Comparison of ENCODE assay signal across 1 cellular context in the genomic region with DNA sequence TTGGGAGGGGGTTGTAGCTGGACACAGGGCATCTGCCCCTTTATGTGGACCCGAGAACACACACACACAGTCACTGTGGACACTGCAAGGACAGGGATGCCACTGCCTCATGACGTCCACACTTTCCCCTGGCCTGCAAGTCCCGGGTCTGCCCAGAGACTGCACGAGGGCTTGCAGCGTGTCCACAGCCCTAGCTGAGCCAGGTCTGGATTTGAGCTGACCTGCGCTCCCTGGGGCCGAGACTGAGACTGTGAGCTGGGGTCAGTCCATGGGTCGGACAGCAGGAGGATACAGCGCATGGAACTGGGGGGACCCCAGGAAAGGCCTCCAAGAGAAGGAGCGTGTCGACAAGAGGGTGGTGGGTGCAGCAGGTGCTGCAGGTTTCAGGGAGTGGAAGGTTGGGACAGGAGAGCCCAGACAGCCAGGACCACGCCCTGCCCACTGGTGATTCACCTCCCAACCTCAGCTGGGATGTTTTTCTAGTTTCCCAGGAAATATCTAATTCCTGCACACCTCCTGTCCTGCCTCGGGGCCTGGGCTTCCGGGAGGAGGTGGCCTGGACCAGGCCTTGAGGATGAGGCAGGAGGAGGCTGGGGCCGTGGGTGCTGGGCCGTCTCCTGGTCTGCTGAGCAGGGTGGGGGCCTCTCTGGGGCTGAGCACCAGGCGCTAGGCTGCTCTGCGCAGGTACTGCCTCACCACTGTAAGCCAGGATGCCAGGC.
TF ChIP-seq lines count a peak whose summit lies in the region.

No MANE protein-coding gene starts in this region.

TF ChIP-seq in HepG2, 621 proteins besides CTCF, POLR2A, EP300 and RAD21 (continued from another document and continues in another):
- TF ChIP-seq, protein P1, sequence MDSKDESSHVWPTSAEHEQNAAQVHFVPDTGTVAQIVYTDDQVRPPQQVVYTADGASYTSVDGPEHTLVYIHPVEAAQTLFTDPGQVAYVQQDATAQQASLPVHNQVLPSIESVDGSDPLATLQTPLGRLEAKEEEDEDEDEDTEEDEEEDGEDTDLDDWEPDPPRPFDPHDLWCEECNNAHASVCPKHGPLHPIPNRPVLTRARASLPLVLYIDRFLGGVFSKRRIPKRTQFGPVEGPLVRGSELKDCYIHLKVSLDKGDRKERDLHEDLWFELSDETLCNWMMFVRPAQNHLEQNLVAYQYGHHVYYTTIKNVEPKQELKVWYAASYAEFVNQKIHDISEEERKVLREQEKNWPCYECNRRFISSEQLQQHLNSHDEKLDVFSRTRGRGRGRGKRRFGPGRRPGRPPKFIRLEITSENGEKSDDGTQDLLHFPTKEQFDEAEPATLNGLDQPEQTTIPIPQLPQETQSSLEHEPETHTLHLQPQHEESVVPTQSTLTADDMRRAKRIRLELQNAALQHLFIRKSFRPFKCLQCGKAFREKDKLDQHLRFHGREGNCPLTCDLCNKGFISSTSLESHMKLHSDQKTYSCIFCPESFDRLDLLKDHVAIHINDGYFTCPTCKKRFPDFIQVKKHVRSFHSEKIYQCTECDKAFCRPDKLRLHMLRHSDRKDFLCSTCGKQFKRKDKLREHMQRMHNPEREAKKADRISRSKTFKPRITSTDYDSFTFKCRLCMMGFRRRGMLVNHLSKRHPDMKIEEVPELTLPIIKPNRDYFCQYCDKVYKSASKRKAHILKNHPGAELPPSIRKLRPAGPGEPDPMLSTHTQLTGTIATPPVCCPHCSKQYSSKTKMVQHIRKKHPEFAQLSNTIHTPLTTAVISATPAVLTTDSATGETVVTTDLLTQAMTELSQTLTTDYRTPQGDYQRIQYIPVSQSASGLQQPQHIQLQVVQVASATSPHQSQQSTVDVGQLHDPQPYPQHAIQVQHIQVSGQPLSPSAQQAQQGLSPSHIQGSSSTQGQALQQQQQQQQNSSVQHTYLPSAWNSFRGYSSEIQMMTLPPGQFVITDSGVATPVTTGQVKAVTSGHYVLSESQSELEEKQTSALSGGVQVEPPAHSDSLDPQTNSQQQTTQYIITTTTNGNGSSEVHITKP (CRISPR knock-in tag; IDR thresholded peaks at IDR 0.05; ENCODE audit: low read depth), result no peak
- TF ChIP-seq ZNF619 (CRISPR knock-in tag; IDR thresholded peaks at IDR 0.05) (no peak), ZSCAN9 (CRISPR knock-in tag; IDR thresholded peaks at IDR 0.05; ENCODE audit: borderline replicate concordance) (no peak), EHMT2 (IDR thresholded peaks at IDR 0.05; ENCODE audit: borderline replicate concordance, low read depth, low read length) (no peak), POLR2G (IDR thresholded peaks at IDR 0.05; ENCODE audit: low read depth, low read length) (0 out of 2 replicates have a peak, but pooled peaks have one; percentile 26), KDM5A (IDR thresholded peaks at IDR 0.05; ENCODE audit: borderline replicate concordance, low read length) (no peak), ZNF670 (CRISPR knock-in tag; IDR thresholded peaks at IDR 0.05; ENCODE audit: borderline replicate concordance) (no peak), MTF1 (CRISPR knock-in tag; IDR thresholded peaks at IDR 0.05) (no peak), ZNF3 (CRISPR knock-in tag; IDR thresholded peaks at IDR 0.05) (no peak), CEBPB (IDR thresholded peaks at IDR 0.05; ENCODE audit: borderline replicate concordance, low read depth, low read length) (no peak), ZNF747 (CRISPR knock-in tag; IDR thresholded peaks at IDR 0.05; ENCODE audit: borderline replicate concordance) (no peak), ZNF775 (CRISPR knock-in tag; IDR thresholded peaks at IDR 0.05; ENCODE audit: borderline replicate concordance) (no peak), TMF1 (CRISPR knock-in tag; IDR thresholded peaks at IDR 0.05; ENCODE audit: low read depth) (0 out of 2 replicates have a peak, but pooled peaks have one; percentile 12), MIXL1 (CRISPR knock-in tag; IDR thresholded peaks at IDR 0.05) (no peak), ETV5 (CRISPR knock-in tag; IDR thresholded peaks at IDR 0.05; ENCODE audit: borderline replicate concordance) (0 out of 2 replicates have a peak, but pooled peaks have one; percentile 5), ZNF33A (CRISPR knock-in tag; IDR thresholded peaks at IDR 0.05; ENCODE audit: borderline replicate concordance) (no peak), ZNF556 (CRISPR knock-in tag; IDR thresholded peaks at IDR 0.05; ENCODE audit: borderline replicate concordance) (no peak), ZNF550 (CRISPR knock-in tag; IDR thresholded peaks at IDR 0.05; ENCODE audit: borderline replicate concordance) (no peak), TGIF2 (CRISPR knock-in tag; IDR thresholded peaks at IDR 0.05) (no peak), ZNF879 (CRISPR knock-in tag; IDR thresholded peaks at IDR 0.05) (no peak), SMAD9 (CRISPR knock-in tag; IDR thresholded peaks at IDR 0.05) (no peak), ZNF7 (CRISPR knock-in tag; IDR thresholded peaks at IDR 0.05) (no peak), KDM2A (CRISPR knock-in tag; IDR thresholded peaks at IDR 0.05; ENCODE audit: borderline replicate concordance, low read depth) (no peak), BRD4 (CRISPR knock-in tag; IDR thresholded peaks at IDR 0.05) (0 out of 2 replicates have a peak, but pooled peaks have one; percentile 43), SRF (IDR thresholded peaks at IDR 0.05; ENCODE audit: low read depth, low read length) (no peak), YY1 (IDR thresholded peaks at IDR 0.05; ENCODE audit: insufficient read depth, insufficient replicate concordance, low read depth, low read length) (peak; percentile 9), ZFP37 (CRISPR knock-in tag; IDR thresholded peaks at IDR 0.05; ENCODE audit: borderline replicate concordance) (no peak), KAT7 (CRISPR knock-in tag; IDR thresholded peaks at IDR 0.05; ENCODE audit: borderline replicate concordance) (no peak), ZNF124 (CRISPR knock-in tag; IDR thresholded peaks at IDR 0.05) (no peak)
- TF ChIP-seq, protein P2, sequence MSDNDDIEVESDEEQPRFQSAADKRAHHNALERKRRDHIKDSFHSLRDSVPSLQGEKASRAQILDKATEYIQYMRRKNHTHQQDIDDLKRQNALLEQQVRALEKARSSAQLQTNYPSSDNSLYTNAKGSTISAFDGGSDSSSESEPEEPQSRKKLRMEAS (IDR thresholded peaks at IDR 0.05), result no peak
- TF ChIP-seq, protein P3, sequence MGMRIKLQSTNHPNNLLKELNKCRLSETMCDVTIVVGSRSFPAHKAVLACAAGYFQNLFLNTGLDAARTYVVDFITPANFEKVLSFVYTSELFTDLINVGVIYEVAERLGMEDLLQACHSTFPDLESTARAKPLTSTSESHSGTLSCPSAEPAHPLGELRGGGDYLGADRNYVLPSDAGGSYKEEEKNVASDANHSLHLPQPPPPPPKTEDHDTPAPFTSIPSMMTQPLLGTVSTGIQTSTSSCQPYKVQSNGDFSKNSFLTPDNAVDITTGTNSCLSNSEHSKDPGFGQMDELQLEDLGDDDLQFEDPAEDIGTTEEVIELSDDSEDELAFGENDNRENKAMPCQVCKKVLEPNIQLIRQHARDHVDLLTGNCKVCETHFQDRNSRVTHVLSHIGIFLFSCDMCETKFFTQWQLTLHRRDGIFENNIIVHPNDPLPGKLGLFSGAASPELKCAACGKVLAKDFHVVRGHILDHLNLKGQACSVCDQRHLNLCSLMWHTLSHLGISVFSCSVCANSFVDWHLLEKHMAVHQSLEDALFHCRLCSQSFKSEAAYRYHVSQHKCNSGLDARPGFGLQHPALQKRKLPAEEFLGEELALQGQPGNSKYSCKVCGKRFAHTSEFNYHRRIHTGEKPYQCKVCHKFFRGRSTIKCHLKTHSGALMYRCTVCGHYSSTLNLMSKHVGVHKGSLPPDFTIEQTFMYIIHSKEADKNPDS (CRISPR knock-in tag; IDR thresholded peaks at IDR 0.05), result no peak
- TF ChIP-seq, protein P4, sequence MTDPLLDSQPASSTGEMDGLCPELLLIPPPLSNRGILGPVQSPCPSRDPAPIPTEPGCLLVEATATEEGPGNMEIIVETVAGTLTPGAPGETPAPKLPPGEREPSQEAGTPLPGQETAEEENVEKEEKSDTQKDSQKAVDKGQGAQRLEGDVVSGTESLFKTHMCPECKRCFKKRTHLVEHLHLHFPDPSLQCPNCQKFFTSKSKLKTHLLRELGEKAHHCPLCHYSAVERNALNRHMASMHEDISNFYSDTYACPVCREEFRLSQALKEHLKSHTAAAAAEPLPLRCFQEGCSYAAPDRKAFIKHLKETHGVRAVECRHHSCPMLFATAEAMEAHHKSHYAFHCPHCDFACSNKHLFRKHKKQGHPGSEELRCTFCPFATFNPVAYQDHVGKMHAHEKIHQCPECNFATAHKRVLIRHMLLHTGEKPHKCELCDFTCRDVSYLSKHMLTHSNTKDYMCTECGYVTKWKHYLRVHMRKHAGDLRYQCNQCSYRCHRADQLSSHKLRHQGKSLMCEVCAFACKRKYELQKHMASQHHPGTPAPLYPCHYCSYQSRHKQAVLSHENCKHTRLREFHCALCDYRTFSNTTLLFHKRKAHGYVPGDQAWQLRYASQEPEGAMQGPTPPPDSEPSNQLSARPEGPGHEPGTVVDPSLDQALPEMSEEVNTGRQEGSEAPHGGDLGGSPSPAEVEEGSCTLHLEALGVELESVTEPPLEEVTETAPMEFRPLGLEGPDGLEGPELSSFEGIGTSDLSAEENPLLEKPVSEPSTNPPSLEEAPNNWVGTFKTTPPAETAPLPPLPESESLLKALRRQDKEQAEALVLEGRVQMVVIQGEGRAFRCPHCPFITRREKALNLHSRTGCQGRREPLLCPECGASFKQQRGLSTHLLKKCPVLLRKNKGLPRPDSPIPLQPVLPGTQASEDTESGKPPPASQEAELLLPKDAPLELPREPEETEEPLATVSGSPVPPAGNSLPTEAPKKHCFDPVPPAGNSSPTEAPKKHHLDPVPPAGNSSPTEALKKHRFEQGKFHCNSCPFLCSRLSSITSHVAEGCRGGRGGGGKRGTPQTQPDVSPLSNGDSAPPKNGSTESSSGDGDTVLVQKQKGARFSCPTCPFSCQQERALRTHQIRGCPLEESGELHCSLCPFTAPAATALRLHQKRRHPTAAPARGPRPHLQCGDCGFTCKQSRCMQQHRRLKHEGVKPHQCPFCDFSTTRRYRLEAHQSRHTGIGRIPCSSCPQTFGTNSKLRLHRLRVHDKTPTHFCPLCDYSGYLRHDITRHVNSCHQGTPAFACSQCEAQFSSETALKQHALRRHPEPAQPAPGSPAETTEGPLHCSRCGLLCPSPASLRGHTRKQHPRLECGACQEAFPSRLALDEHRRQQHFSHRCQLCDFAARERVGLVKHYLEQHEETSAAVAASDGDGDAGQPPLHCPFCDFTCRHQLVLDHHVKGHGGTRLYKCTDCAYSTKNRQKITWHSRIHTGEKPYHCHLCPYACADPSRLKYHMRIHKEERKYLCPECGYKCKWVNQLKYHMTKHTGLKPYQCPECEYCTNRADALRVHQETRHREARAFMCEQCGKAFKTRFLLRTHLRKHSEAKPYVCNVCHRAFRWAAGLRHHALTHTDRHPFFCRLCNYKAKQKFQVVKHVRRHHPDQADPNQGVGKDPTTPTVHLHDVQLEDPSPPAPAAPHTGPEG (CRISPR knock-in tag; IDR thresholded peaks at IDR 0.05), result no peak
- TF ChIP-seq, protein P5, sequence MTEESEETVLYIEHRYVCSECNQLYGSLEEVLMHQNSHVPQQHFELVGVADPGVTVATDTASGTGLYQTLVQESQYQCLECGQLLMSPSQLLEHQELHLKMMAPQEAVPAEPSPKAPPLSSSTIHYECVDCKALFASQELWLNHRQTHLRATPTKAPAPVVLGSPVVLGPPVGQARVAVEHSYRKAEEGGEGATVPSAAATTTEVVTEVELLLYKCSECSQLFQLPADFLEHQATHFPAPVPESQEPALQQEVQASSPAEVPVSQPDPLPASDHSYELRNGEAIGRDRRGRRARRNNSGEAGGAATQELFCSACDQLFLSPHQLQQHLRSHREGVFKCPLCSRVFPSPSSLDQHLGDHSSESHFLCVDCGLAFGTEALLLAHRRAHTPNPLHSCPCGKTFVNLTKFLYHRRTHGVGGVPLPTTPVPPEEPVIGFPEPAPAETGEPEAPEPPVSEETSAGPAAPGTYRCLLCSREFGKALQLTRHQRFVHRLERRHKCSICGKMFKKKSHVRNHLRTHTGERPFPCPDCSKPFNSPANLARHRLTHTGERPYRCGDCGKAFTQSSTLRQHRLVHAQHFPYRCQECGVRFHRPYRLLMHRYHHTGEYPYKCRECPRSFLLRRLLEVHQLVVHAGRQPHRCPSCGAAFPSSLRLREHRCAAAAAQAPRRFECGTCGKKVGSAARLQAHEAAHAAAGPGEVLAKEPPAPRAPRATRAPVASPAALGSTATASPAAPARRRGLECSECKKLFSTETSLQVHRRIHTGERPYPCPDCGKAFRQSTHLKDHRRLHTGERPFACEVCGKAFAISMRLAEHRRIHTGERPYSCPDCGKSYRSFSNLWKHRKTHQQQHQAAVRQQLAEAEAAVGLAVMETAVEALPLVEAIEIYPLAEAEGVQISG (CRISPR knock-in tag; IDR thresholded peaks at IDR 0.05), result 0 out of 2 replicates have a peak, but pooled peaks have one; percentile 4
- TF ChIP-seq, protein P6, sequence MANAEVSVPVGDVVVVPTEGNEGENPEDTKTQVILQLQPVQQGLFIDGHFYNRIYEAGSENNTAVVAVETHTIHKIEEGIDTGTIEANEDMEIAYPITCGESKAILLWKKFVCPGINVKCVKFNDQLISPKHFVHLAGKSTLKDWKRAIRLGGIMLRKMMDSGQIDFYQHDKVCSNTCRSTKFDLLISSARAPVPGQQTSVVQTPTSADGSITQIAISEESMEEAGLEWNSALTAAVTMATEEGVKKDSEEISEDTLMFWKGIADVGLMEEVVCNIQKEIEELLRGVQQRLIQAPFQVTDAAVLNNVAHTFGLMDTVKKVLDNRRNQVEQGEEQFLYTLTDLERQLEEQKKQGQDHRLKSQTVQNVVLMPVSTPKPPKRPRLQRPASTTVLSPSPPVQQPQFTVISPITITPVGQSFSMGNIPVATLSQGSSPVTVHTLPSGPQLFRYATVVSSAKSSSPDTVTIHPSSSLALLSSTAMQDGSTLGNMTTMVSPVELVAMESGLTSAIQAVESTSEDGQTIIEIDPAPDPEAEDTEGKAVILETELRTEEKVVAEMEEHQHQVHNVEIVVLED (CRISPR knock-in tag; IDR thresholded peaks at IDR 0.05; ENCODE audit: borderline replicate concordance), result no peak
- TF ChIP-seq, protein P7, sequence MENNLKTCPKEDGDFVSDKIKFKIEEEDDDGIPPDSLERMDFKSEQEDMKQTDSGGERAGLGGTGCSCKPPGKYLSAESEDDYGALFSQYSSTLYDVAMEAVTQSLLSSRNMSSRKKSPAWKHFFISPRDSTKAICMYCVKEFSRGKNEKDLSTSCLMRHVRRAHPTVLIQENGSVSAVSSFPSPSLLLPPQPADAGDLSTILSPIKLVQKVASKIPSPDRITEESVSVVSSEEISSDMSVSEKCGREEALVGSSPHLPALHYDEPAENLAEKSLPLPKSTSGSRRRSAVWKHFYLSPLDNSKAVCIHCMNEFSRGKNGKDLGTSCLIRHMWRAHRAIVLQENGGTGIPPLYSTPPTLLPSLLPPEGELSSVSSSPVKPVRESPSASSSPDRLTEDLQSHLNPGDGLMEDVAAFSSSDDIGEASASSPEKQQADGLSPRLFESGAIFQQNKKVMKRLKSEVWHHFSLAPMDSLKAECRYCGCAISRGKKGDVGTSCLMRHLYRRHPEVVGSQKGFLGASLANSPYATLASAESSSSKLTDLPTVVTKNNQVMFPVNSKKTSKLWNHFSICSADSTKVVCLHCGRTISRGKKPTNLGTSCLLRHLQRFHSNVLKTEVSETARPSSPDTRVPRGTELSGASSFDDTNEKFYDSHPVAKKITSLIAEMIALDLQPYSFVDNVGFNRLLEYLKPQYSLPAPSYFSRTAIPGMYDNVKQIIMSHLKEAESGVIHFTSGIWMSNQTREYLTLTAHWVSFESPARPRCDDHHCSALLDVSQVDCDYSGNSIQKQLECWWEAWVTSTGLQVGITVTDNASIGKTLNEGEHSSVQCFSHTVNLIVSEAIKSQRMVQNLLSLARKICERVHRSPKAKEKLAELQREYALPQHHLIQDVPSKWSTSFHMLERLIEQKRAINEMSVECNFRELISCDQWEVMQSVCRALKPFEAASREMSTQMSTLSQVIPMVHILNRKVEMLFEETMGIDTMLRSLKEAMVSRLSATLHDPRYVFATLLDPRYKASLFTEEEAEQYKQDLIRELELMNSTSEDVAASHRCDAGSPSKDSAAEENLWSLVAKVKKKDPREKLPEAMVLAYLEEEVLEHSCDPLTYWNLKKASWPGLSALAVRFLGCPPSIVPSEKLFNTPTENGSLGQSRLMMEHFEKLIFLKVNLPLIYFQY (CRISPR knock-in tag; IDR thresholded peaks at IDR 0.05; ENCODE audit: borderline replicate concordance), result no peak
